8 cellular contexts compared by ENCODE assay signal in the genomic region with DNA sequence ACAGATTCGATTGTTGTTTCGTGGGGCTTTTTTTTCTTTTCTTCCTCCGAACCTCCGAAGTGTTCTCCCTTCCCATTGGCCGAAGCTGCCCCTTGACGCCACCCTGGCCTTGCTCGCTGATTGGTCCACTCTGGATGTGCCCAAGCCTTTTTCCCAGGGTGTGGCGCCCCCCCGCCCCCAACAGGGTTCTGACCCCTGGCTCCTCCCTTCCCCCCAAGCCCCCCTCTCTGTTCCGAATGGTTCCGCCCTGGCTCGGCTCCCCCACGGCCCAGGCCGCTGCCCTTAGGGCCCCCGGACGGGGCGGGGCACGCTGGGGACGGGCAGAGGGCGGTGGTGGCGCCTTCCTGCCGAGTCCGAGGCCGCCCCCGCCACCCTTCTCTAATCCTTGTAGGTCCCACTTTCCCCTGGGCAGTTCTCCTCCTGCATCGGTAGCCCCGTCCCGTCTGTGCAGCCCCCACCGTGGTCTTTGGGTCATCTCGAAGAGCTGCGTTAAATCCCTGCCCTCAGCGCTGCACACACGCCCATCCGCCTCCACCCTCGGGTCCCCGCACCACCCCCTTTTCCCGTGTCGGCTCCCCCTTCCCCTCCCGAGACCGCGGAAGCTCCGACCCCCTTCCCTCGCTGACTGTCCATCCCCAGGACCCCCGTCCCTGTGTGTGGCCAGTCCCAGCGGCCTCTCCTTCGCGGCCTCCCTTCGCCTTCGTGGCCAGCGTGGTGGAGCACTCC. TPM values are rescaled to one million over a fixed set of nuclear protein-coding genes. Genes with fewer than 3 reads are reported as not detected.
DNase-seq lines count a peak whose midpoint lies in the region; ATAC-seq and TF ChIP-seq lines count a peak whose summit lies in the region.

No MANE protein-coding gene starts in this region.

- WGBS in lower leg skin, 2 donors = 0 to 45% methylated on average over 31 to 50 of the region's 50 CpGs

- intact Hi-C loops in lower leg skin (cut with DNase I; ENCODE audit: low total_unique reads) = no loop called here

- TF ChIP-seq POLR2A in lower leg skin (IDR thresholded peaks at IDR 0.05) = no peak

- CTCF ChIA-PET in AG04449 (lab: Yijun Ruan, JAX) = interaction anchor here (0.6 to 3.3 kb wide), 5 partner anchors 94 to 190 kb away, joined by 3 to 21 read pairs (median 3); no protein-coding TSS in a partner anchor

- H3K4me3 ChIP-seq in AG04449 (ENCODE audit: low read depth, low read length) (peak overlapping the region; percentile 63), lower leg skin (ENCODE audit: low read depth, poor library complexity, severe bottlenecking) (peak overlapping the region; percentile 23)

- POLR2A ChIA-PET in AG04449 (lab: Yijun Ruan, JAX) = interaction anchor here (0.8 to 1.0 kb wide), 2 partner anchors 25 to 110 kb away, joined by 3 read pairs; partner anchors contain the start of gene UTP14A

- peak; percentile 40 for DNase-seq in AG04449 (ENCODE audit: low read depth, low spot score)
- peak; percentile 85 for DNase-seq in NCI-H2196 (lab: John Stamatoyannopoulos, UW; ENCODE audit: unreplicated experiment)
- peak; percentile 50 for DNase-seq in activated CD4-positive, alpha-beta T cell treated with anti-CD3 and anti-CD28 coated beads, Interleukin-2, amount 50 U/mL, for 1 hour
- DNase-seq in ecto neural progenitor cell (ENCODE audit: low spot score) = peak; percentile 91
- peak; percentile 85 to 97 for DNase-seq in lower leg skin (ENCODE audit: low spot score in 2 of 2)
- DNase-seq in stimulated activated CD4-positive, alpha-beta T cell treated with anti-CD3 and anti-CD28 coated beads, Interleukin-4, amount 100 ng/mL, for 24 hours = peak; percentile 51

- no peak for TF ChIP-seq CTCF in AG04449 (IDR thresholded peaks at IDR 0.05; ENCODE audit: insufficient read depth, low read length, missing control alignments)
- TF ChIP-seq CTCF in lower leg skin (IDR thresholded peaks at IDR 0.05) = no peak

- ATAC-seq in GM18517 (IDR thresholded peaks at IDR 0.05; ENCODE audit: unreplicated experiment) = peak; percentile 67
- ATAC-seq in HG03045 (IDR thresholded peaks at IDR 0.05; ENCODE audit: unreplicated experiment) = peak; percentile 72

RNA-seq across cellular contexts. Expression of gene UTP14A, which starts 25.6 kb away (rescaled TPM):
- 10 to 100 TPM; 10.5 to 12.6 (median 11.1) TPM for total RNA-seq in lower leg skin

RNA-seq across cellular contexts. Expression of gene BCORL1, which starts 50.9 kb away (rescaled TPM):
- 10 to 100 TPM in 1 of 4 donors, 1 to 10 TPM in 3; 4.3 to 10.0 (median 7.9) TPM for total RNA-seq in lower leg skin

Comparison
In these comparisons a context has a peak if more than half of its experiments do, and no peak if none do; other contexts are left out.
1. Peak in every context shown above with its lines: DNase-seq, ATAC-seq and H3K4me3 ChIP-seq.
2. DNase-seq: peak in every context shown above with its lines; median percentile 91 in ecto neural progenitor cell; 91 in lower leg skin; 85 in NCI-H2196; 51 in stimulated activated CD4-positive, alpha-beta T cell treated with anti-CD3 and anti-CD28 coated beads, Interleukin-4, amount 100 ng/mL, for 24 hours; 50 in activated CD4-positive, alpha-beta T cell treated with anti-CD3 and anti-CD28 coated beads, Interleukin-2, amount 50 U/mL, for 1 hour; 40 in AG04449.